Comparison of ENCODE assay signal across 8 cellular contexts in genomic region chr15:72231847-72232461, GRCh38. TPM values are rescaled to one million over a fixed set of nuclear protein-coding genes. Genes with fewer than 3 reads are reported as not detected.
DNase-seq lines count a peak whose midpoint lies in the region; ATAC-seq, FAIRE-seq and TF ChIP-seq lines count a peak whose summit lies in the region.

No MANE protein-coding gene starts in this region.

- H3K27me3 Mint-ChIP-seq in astrocyte (ENCODE audit: low read depth, unreplicated experiment): no peaks in the 10 kb centered on the region

- intact Hi-C loops in right cardiac atrium (cut with DNase I): loop anchor here in 1 of 4 donors (5.0 kb wide), 1 partner anchor 40 kb away; the partner anchor contains the start of gene PARP6

- no peak for TF ChIP-seq CTCF in astrocyte (IDR thresholded peaks at IDR 0.05; ENCODE audit: insufficient read depth, low read depth, low read length)

- H3K27me3 ChIP-seq in astrocyte (ENCODE audit: insufficient read depth, low read length) (no peaks in the 10 kb centered on the region), right cardiac atrium (ENCODE audit: control insufficient read depth, insufficient read depth) (no peaks in the 10 kb centered on the region), rectal smooth muscle tissue (ENCODE audit: control insufficient read depth, insufficient read depth, low read length) (no peaks in the 10 kb centered on the region)

- peak overlapping the region; percentile 90 for H3K4me2 ChIP-seq in astrocyte (ENCODE audit: low read length)

- H3K4me1 ChIP-seq in astrocyte (ENCODE audit: insufficient read depth, low read length) (peaks cover 36% of the 10 kb centered on the region), right cardiac atrium (ENCODE audit: control insufficient read depth, insufficient read depth, low read length) (peaks cover 7% of the 10 kb centered on the region), rectal smooth muscle tissue (ENCODE audit: control insufficient read depth, insufficient read depth, low read length) (peaks cover 15% of the 10 kb centered on the region)

- WGBS in right cardiac atrium: 3% methylated on average over 13 of the region's 13 CpGs

- H3K9ac ChIP-seq in astrocyte (ENCODE audit: low read length) (peak overlapping the region; percentile 98), rectal smooth muscle tissue (ENCODE audit: low read length) (peak overlapping the region; percentile 58)

- H3K27ac Mint-ChIP-seq in astrocyte (ENCODE audit: unreplicated experiment): peak overlapping the region; percentile 93

- H3K27ac ChIP-seq in astrocyte (ENCODE audit: low read depth, low read length): peak overlapping the region; percentile 87
- peak overlapping the region; percentile 96 for H3K27ac ChIP-seq in right cardiac atrium (ENCODE audit: low read length)
- H3K27ac ChIP-seq in rectal smooth muscle tissue (ENCODE audit: low read depth, low read length): peak overlapping the region; percentile 91

- ATAC-seq in HG03280 (IDR thresholded peaks at IDR 0.05; ENCODE audit: unreplicated experiment) (peak; percentile 0), right cardiac atrium (peak; percentile 5 to 57), GM18511 (IDR thresholded peaks at IDR 0.05; ENCODE audit: unreplicated experiment) (no peak), HG03354 (IDR thresholded peaks at IDR 0.05; ENCODE audit: poor library complexity, severe bottlenecking, unreplicated experiment) (no peak)

- H3K4me3 ChIP-seq in astrocyte (ENCODE audit: insufficient read depth, low read depth, low read length) (peak overlapping the region; percentile 78), right cardiac atrium (ENCODE audit: low read length) (peak overlapping the region; percentile 85), rectal smooth muscle tissue (ENCODE audit: low read length) (peak overlapping the region; percentile 81)

- H4K20me1 ChIP-seq in astrocyte (ENCODE audit: insufficient read depth, low read length): peaks cover 25% of the 10 kb centered on the region

- peak overlapping the region; percentile 74 for H2AFZ ChIP-seq in astrocyte (ENCODE audit: low read depth, low read length)

- H3K36me3 Mint-ChIP-seq in astrocyte (ENCODE audit: low read depth, unreplicated experiment): peaks cover 23% of the 10 kb centered on the region

- FAIRE-seq in astrocyte (lab: Jason Lieb, UNC): peak; percentile 9

- H3K79me2 ChIP-seq in astrocyte (ENCODE audit: insufficient read depth, low read length): peaks cover 57% of the 10 kb centered on the region

- H3K36me3 ChIP-seq in astrocyte (ENCODE audit: insufficient read depth, low read length) (no peaks in the 10 kb centered on the region), rectal smooth muscle tissue (ENCODE audit: control insufficient read depth, insufficient read depth, low read length) (no peaks in the 10 kb centered on the region)

- DNase-seq in CMK (ENCODE audit: low read depth) (peak; percentile 91), SHP77 treated with DMSO at 0.1 percent for 48 hours (lab: John Stamatoyannopoulos, UW) (peak; percentile 80), astrocyte (ENCODE audit: low read depth) (peak; percentile 84), right cardiac atrium (peak; percentile 61 to 70 (median 64))

- H3K4me3 Mint-ChIP-seq in astrocyte (ENCODE audit: unreplicated experiment): peak overlapping the region; percentile 93

- H3K4me1 Mint-ChIP-seq in astrocyte (ENCODE audit: low read depth, unreplicated experiment): peaks cover 39% of the 10 kb centered on the region

- H3K9me3 ChIP-seq in astrocyte (ENCODE audit: insufficient read depth, low read depth, low read length): no peaks in the 10 kb centered on the region
- no peaks in the 10 kb centered on the region for H3K9me3 ChIP-seq in right cardiac atrium (ENCODE audit: control insufficient read depth, low read length)

- no peaks in the 10 kb centered on the region for H3K9me3 Mint-ChIP-seq in astrocyte (ENCODE audit: unreplicated experiment)

RNA-seq across cellular contexts. Expression of gene PKM, which starts 1.0 kb away (rescaled TPM):
- total RNA-seq in astrocyte (2,189 and 2,288 TPM in 2 replicates), right cardiac atrium (1,000 to 10,000 TPM in 2 of 4 donors, 100 to 1,000 TPM in 2; 822 to 1,102 (median 1,021) TPM)
- polyA plus RNA-seq in right cardiac atrium: 840 TPM

RNA-seq across cellular contexts. Expression of gene GRAMD2A, which starts 34.4 kb away (rescaled TPM):
- total RNA-seq in astrocyte (0.68 and 0.77 TPM in 2 replicates), right cardiac atrium (under 1 TPM in 3 of 4 donors, not detected in 1; 0.40 to 0.71 (median 0.48) TPM)
- polyA plus RNA-seq in right cardiac atrium: 0.14 TPM

RNA-seq across cellular contexts. Expression of gene PARP6, which starts 40.4 kb away (rescaled TPM):
- total RNA-seq in astrocyte (49.9 and 62.7 TPM in 2 replicates), right cardiac atrium (10 to 100 TPM; 39.7 to 53.6 (median 45.0) TPM)
- polyA plus RNA-seq in right cardiac atrium: 34.5 TPM

Comparison
In these comparisons a context has a peak if more than half of its experiments do, and no peak if none do; other contexts are left out.
1. ATAC-seq: peak in HG03280 (single experiment) and right cardiac atrium (2 of 2); none in GM18511 (single experiment) and HG03354 (single experiment).
2. Peak in every context shown above with its lines, with median percentiles within 50 percentile points of each other: DNase-seq, H3K27ac ChIP-seq and H3K4me3 ChIP-seq.